In the genomic region with DNA sequence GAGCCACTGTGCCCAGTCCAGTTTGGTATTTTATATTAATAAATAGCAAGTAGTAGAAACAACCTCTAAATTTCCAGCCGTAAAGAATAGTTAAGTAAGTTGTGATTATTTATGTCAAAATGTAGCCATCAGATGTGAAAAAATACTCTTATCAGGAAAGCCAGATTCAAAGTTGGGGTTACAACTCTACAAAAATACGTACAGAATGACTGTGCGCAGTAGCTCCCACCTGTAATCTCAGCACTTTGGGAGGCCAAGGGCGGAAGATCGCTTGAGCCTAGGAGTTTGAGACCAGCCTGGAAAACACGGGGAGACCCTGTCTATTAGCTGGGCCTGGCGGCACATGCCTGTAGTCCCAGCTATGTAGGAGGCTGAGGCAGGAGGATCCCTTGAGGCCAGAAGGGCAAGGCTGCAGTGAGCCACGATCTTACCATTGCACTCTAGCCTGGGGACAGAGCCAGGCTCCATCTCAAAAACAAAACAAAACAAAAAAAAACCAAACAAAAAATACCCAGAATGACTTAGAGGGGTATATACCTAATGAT, we compare ENCODE assay signal across 14 cellular contexts. TPM values are rescaled to one million over a fixed set of nuclear protein-coding genes. Genes with fewer than 3 reads are reported as not detected.
DNase-seq lines count a peak whose midpoint lies in the region; ATAC-seq and TF ChIP-seq lines count a peak whose summit lies in the region.
"Had no signal": no experiment of that assay in that cellular context is flagged by ENCODE, and none has a peak within 500 bp of the region (broad histone marks: within the 10 kb centered on the region; RNA-seq: fewer than 3 reads in every experiment).

No MANE protein-coding gene starts in this region.

- no peak overlapping the region for H3K9ac ChIP-seq in BLaER1
- no peak overlapping the region for H3K9ac ChIP-seq in H9 (ENCODE audit: extremely low read depth, insufficient read length, low read length)
- no peak overlapping the region for H3K9ac ChIP-seq in mesendoderm (ENCODE audit: low read length)

- no peak overlapping the region for H3K27ac Mint-ChIP-seq in H9
- H3K27ac Mint-ChIP-seq in activated naive CD8-positive, alpha-beta T cell treated with anti-CD3 and anti-CD28 coated beads for 36 hours = no peak overlapping the region

- H3K4me3 Mint-ChIP-seq in H9 = peak overlapping the region; percentile 94 to 96
- peak overlapping the region; percentile 65 for H3K4me3 Mint-ChIP-seq in activated naive CD8-positive, alpha-beta T cell treated with anti-CD3 and anti-CD28 coated beads for 36 hours

- H3K4me1 Mint-ChIP-seq in H9 = peaks cover 10 to 13% of the 10 kb centered on the region in 2 experiments
- peaks cover 34% of the 10 kb centered on the region for H3K4me1 Mint-ChIP-seq in activated naive CD8-positive, alpha-beta T cell treated with anti-CD3 and anti-CD28 coated beads for 36 hours

- H4K8ac ChIP-seq in H9 (replicated peaks; ENCODE audit: insufficient read length, low read depth, low read length) = no peak overlapping the region
- H4K8ac ChIP-seq in mesendoderm (ENCODE audit: low read depth, low read length) = no peak overlapping the region

- H3K27me3 ChIP-seq in BLaER1 = no peaks in the 10 kb centered on the region
- H3K27me3 ChIP-seq in H9 (ENCODE audit: insufficient read depth, low read length) = no peaks in the 10 kb centered on the region; the same call in 1 of the 2 replicates
- H3K27me3 ChIP-seq in mesendoderm (ENCODE audit: insufficient read depth, low read length, poor library complexity) = no peaks in the 10 kb centered on the region
- H3K27me3 ChIP-seq: esophagus squamous epithelium had no signal

- H3K27me3 Mint-ChIP-seq in H9 (ENCODE audit: low read depth) = peaks cover 12% of the 10 kb centered on the region
- H3K27me3 Mint-ChIP-seq in activated naive CD8-positive, alpha-beta T cell treated with anti-CD3 and anti-CD28 coated beads for 36 hours = no peaks in the 10 kb centered on the region

- H4K20me1 ChIP-seq in BLaER1 (peaks cover 63% of the 10 kb centered on the region), H9 (ENCODE audit: control insufficient read depth, insufficient read depth, insufficient read length) (no peaks in the 10 kb centered on the region)

- H3K4me1 ChIP-seq in BLaER1 (peaks cover 87% of the 10 kb centered on the region), H9 (ENCODE audit: insufficient read depth, low read length) (no peaks in the 10 kb centered on the region; the same call in 1 of the 2 replicates), mesendoderm (ENCODE audit: control insufficient read depth, low read depth, low read length) (peaks cover 2% of the 10 kb centered on the region)

- H2BK20ac ChIP-seq in H9 (ENCODE audit: low read depth, low read length, poor library complexity, severe bottlenecking) = no peak overlapping the region

- H3K18ac ChIP-seq in H9 (ENCODE audit: insufficient read length, low read depth, low read length) (no peak overlapping the region), mesendoderm (ENCODE audit: low read length) (no peak overlapping the region)

- no peak overlapping the region for H2AFZ ChIP-seq in H9 (ENCODE audit: low read length)

- H2BK120ac ChIP-seq in H9 (ENCODE audit: low read depth, low read length, poor library complexity, severe bottlenecking) (no peak overlapping the region), mesendoderm (ENCODE audit: low read depth, low read length) (no peak overlapping the region)

- H3K4me3 ChIP-seq in BLaER1 = peak overlapping the region; percentile 94; the same call in 1 of the 2 replicates
- H3K4me3 ChIP-seq in mesendoderm (ENCODE audit: low read length) = no peak overlapping the region

- H3K23ac ChIP-seq in H9 (ENCODE audit: insufficient read length, low read depth, low read length) (no peak overlapping the region), mesendoderm (ENCODE audit: low read length) (no peak overlapping the region)

- H3K36me3 Mint-ChIP-seq in H9 (ENCODE audit: insufficient read depth in 1 of 3, low read depth in 3 of 3) = peaks cover 12 to 28% (median 20%) of the 10 kb centered on the region in 3 experiments; a peak in 6 of 7 replicates
- H3K36me3 Mint-ChIP-seq in activated naive CD8-positive, alpha-beta T cell treated with anti-CD3 and anti-CD28 coated beads for 36 hours = peaks cover 24% of the 10 kb centered on the region

- no peak overlapping the region for H2BK12ac ChIP-seq in H9 (ENCODE audit: insufficient read length, low read depth, low read length)

- H3K79me1 ChIP-seq in H9 (ENCODE audit: insufficient read depth, low read depth, low read length, poor library complexity, severe bottlenecking) = peaks cover 2% of the 10 kb centered on the region
- peaks cover 11% of the 10 kb centered on the region for H3K79me1 ChIP-seq in mesendoderm (ENCODE audit: low read length)

- DNase-seq in H9 (no peak), mesendoderm (no peak), epidermal melanocyte (ENCODE audit: insufficient read length, low spot score) (no peak), cerebellar nuclear complex (lab: John Stamatoyannopoulos, UW) (no peak), retina (no peak)
- DNase-seq in activated naive CD8-positive, alpha-beta T cell treated with anti-CD3 and anti-CD28 coated beads for 36 hours = no peak
- DNase-seq: COR-L47, esophagus squamous epithelium, IMR-90, NCI-H2107 had no signal

- H3K27ac ChIP-seq in BLaER1 (no peak overlapping the region), H9 (ENCODE audit: insufficient read length, low read depth, low read length) (no peak overlapping the region), mesendoderm (ENCODE audit: low read depth, low read length) (no peak overlapping the region)

- H3K4ac ChIP-seq in H9 (ENCODE audit: low read depth, low read length) (no peak overlapping the region), mesendoderm (ENCODE audit: low read depth, low read length) (no peak overlapping the region)

- no peak overlapping the region for H2BK5ac ChIP-seq in H9 (ENCODE audit: insufficient read length, low read length)
- H2BK5ac ChIP-seq in mesendoderm (ENCODE audit: low read length) = no peak overlapping the region

- no peak for TF ChIP-seq CTCF in H9 (conservative IDR thresholded peaks at IDR 0.05)

- H4K91ac ChIP-seq in H9 (ENCODE audit: insufficient read length, low read depth, low read length) = no peak overlapping the region

- no peak for ATAC-seq in HG02870 (IDR thresholded peaks at IDR 0.05; ENCODE audit: unreplicated experiment)

- H3T11ph ChIP-seq in H9 (ENCODE audit: low read length) = no peak overlapping the region

- no CpG with 5 or more reads among the region's 8 CpGs for WGBS in H9 (ENCODE audit: extremely low coverage, insufficient read length, low lambda C conversion rate)
- WGBS in mesendoderm (ENCODE audit: extremely low coverage, insufficient coverage, low lambda C conversion rate) = no CpG with 5 or more reads among the region's 8 CpGs

- H3K79me2 ChIP-seq in H9 (ENCODE audit: insufficient read depth, low read length) (peaks cover 5% of the 10 kb centered on the region; the same call in 1 of the 2 replicates), mesendoderm (ENCODE audit: control insufficient read depth, insufficient read depth, low read length) (peaks cover 4% of the 10 kb centered on the region)

- H2AK5ac ChIP-seq in H9 (ENCODE audit: insufficient read length, low read length) (no peak overlapping the region), mesendoderm (ENCODE audit: low read length) (no peak overlapping the region)

- no peaks in the 10 kb centered on the region for H3K9me3 ChIP-seq in BLaER1
- H3K9me3 ChIP-seq in H9 (ENCODE audit: control insufficient read depth, low read depth, low read length) = no peaks in the 10 kb centered on the region
- H3K9me3 ChIP-seq: esophagus squamous epithelium had no signal

- H3K56ac ChIP-seq in H9 (ENCODE audit: insufficient read length, low read depth, low read length) = no peak overlapping the region
- peak overlapping the region; percentile 74 for H3K56ac ChIP-seq in mesendoderm (ENCODE audit: low read length)

- H3K14ac ChIP-seq in H9 (ENCODE audit: insufficient read depth, low read length) = no peak overlapping the region

- H3K4me2 ChIP-seq in BLaER1 (peak overlapping the region; percentile 96), H9 (ENCODE audit: insufficient read depth, insufficient read length, low read length) (peak overlapping the region; percentile 70), mesendoderm (ENCODE audit: low read length) (no peak overlapping the region)

- no peaks in the 10 kb centered on the region for H3K9me3 Mint-ChIP-seq in H9
- H3K9me3 Mint-ChIP-seq in activated naive CD8-positive, alpha-beta T cell treated with anti-CD3 and anti-CD28 coated beads for 36 hours = peaks cover 7% of the 10 kb centered on the region

- H2BK15ac ChIP-seq in H9 (ENCODE audit: low read depth, low read length) = no peak overlapping the region
- no peak overlapping the region for H2BK15ac ChIP-seq in mesendoderm (replicated peaks; ENCODE audit: low read depth)

- no peak overlapping the region for H4K5ac ChIP-seq in H9 (ENCODE audit: insufficient read length, low read depth, low read length)
- H4K5ac ChIP-seq in mesendoderm (ENCODE audit: low read length) = no peak overlapping the region

- H3K36me3 ChIP-seq in BLaER1 = peaks cover 42% of the 10 kb centered on the region
- peaks cover 4% of the 10 kb centered on the region for H3K36me3 ChIP-seq in mesendoderm (ENCODE audit: control insufficient read depth, insufficient read depth, low read length)

- H3K23me2 ChIP-seq in H9 (ENCODE audit: insufficient read length, low read depth, low read length, poor library complexity, severe bottlenecking) = peaks cover 6% of the 10 kb centered on the region

RNA-seq across cellular contexts. Expression of gene PDP2, which starts 1.7 kb away (rescaled TPM):
- total RNA-seq in H9 (2021) = 22.0 and 23.1 TPM in 2 replicates
- 10 to 100 TPM; 25.5 to 25.9 TPM for total RNA-seq in activated naive CD8-positive, alpha-beta T cell treated with anti-CD3 and anti-CD28 coated beads for 36 hours
- polyA plus RNA-seq in mesendoderm (2013, experiment 1 of 2) = 5.9 TPM
- polyA plus RNA-seq in mesendoderm (2013, experiment 2 of 2) = 6.1 TPM

RNA-seq across cellular contexts. Expression of gene CDH16, which starts 36.6 kb away (rescaled TPM):
- not detected in 2 replicates for total RNA-seq in H9 (2021)
- total RNA-seq in activated naive CD8-positive, alpha-beta T cell treated with anti-CD3 and anti-CD28 coated beads for 36 hours = not detected
- not detected for polyA plus RNA-seq in mesendoderm (2013, experiment 1 of 2)
- polyA plus RNA-seq in mesendoderm (2013, experiment 2 of 2) = not detected
- total RNA-seq: H4, IMR-90, smooth muscle cell had no signal
- polyA plus RNA-seq: IMR-90, smooth muscle cell had no signal

RNA-seq across cellular contexts. Expression of gene CA7, which starts 37.8 kb away (rescaled TPM):
- 0.55 and 0.81 TPM in 2 replicates for total RNA-seq in H9 (2021)
- total RNA-seq in activated naive CD8-positive, alpha-beta T cell treated with anti-CD3 and anti-CD28 coated beads for 36 hours = not detected
- polyA plus RNA-seq in mesendoderm (2013, experiment 1 of 2) = 0.32 TPM
- 0.18 TPM for polyA plus RNA-seq in mesendoderm (2013, experiment 2 of 2)
- total RNA-seq: esophagus squamous epithelium, H4, IMR-90, smooth muscle cell had no signal
- polyA plus RNA-seq: IMR-90, smooth muscle cell had no signal

RNA-seq across cellular contexts. Expression of gene RRAD, which starts 43.3 kb away (rescaled TPM):
- total RNA-seq in H9 (2021) = 0.44 and 0.72 TPM in 2 replicates
- under 1 TPM; 0.20 to 0.33 TPM for total RNA-seq in activated naive CD8-positive, alpha-beta T cell treated with anti-CD3 and anti-CD28 coated beads for 36 hours
- 0.06 TPM for polyA plus RNA-seq in mesendoderm (2013, experiment 1 of 2)
- 0.04 TPM for polyA plus RNA-seq in mesendoderm (2013, experiment 2 of 2)
- total RNA-seq: H4 had no signal

RNA-seq across cellular contexts. Expression of gene NAE1, which starts 51.3 kb away (rescaled TPM):
- total RNA-seq in H9 (2021) = 131 and 144 TPM in 2 replicates
- total RNA-seq in activated naive CD8-positive, alpha-beta T cell treated with anti-CD3 and anti-CD28 coated beads for 36 hours = 100 to 1,000 TPM; 118 to 121 TPM
- 269 TPM for polyA plus RNA-seq in mesendoderm (2013, experiment 1 of 2)
- 258 TPM for polyA plus RNA-seq in mesendoderm (2013, experiment 2 of 2)
